ENCODE assay signal across 8 cellular contexts in genomic region chr1:64933296-64934070, GRCh38. TPM values are rescaled to one million over a fixed set of nuclear protein-coding genes. Genes with fewer than 3 reads are reported as not detected.
A peak's percentile ranks its signal among the peaks of the same experiment; 100 is the strongest.
DNase-seq lines count a peak whose midpoint lies in the region; ATAC-seq and TF ChIP-seq lines count a peak whose summit lies in the region.

No MANE protein-coding gene starts in this region.

- peaks cover 13% of the 10 kb centered on the region for H3K79me2 ChIP-seq in parathyroid adenoma

- TF ChIP-seq EP300 in esophagus muscularis mucosa (IDR thresholded peaks at IDR 0.05) = no peak

- no peak for TF ChIP-seq POLR2A in esophagus muscularis mucosa (IDR thresholded peaks at IDR 0.05; ENCODE audit: low read depth)

- no peak overlapping the region for H3K9ac ChIP-seq in parathyroid adenoma

- ATAC-seq in GM21390 (IDR thresholded peaks at IDR 0.05; ENCODE audit: unreplicated experiment) = no peak

- H3K27me3 ChIP-seq in esophagus muscularis mucosa = no peaks in the 10 kb centered on the region
- no peaks in the 10 kb centered on the region for H3K27me3 ChIP-seq in parathyroid adenoma (ENCODE audit: control insufficient read depth, insufficient read depth, low read length)

- H2AFZ ChIP-seq in parathyroid adenoma = no peak overlapping the region

- H3K27ac ChIP-seq in esophagus muscularis mucosa (replicated peaks in 1 of 4) (peak overlapping the region; percentile 67 to 76 (median 68)), parathyroid adenoma (peak overlapping the region; percentile 51)

- WGBS in esophagus muscularis mucosa = 47% methylated on average over 11 of the region's 11 CpGs

- no peak for TF ChIP-seq CTCF in esophagus muscularis mucosa (IDR thresholded peaks at IDR 0.05)
- TF ChIP-seq CTCF in parathyroid adenoma (IDR thresholded peaks at IDR 0.05) = no peak

- no peak overlapping the region for H3K4me2 ChIP-seq in parathyroid adenoma (ENCODE audit: low read length)

- H3K4me3 ChIP-seq in esophagus muscularis mucosa (no peak overlapping the region), parathyroid adenoma (ENCODE audit: low read depth, low read length) (no peak overlapping the region)

- peak; percentile 98 for DNase-seq in GM04503 (ENCODE audit: low read depth)
- peak; percentile 95 for DNase-seq in RKO (ENCODE audit: low spot score)
- no peak for DNase-seq in esophagus muscularis mucosa (ENCODE audit: extremely low spot score)
- no peak for DNase-seq in OCI-M1 (lab: John Stamatoyannopoulos, UW)
- DNase-seq in effector CD4-positive, alpha-beta T cell = no peak
- no peak for DNase-seq in activated CD4-positive, alpha-beta T cell treated with anti-CD3 and anti-CD28 coated beads for 4 hours

- H3K4me1 ChIP-seq in esophagus muscularis mucosa (peaks cover 48 to 62% (median 52%) of the 10 kb centered on the region in 4 donors), parathyroid adenoma (no peaks in the 10 kb centered on the region)

- H3K36me3 ChIP-seq in esophagus muscularis mucosa (no peaks in the 10 kb centered on the region), parathyroid adenoma (ENCODE audit: control insufficient read depth, insufficient read depth, low read length) (no peaks in the 10 kb centered on the region)

- intact Hi-C loops in esophagus muscularis mucosa (cut with DNase I) = no loop called here

- H3K9me3 ChIP-seq in esophagus muscularis mucosa = no peaks in the 10 kb centered on the region
- H3K9me3 ChIP-seq in parathyroid adenoma (ENCODE audit: control insufficient read depth, low read length) = no peaks in the 10 kb centered on the region

RNA-seq across cellular contexts. Expression of gene JAK1, which starts 32.9 kb away (rescaled TPM):
- total RNA-seq in esophagus muscularis mucosa = 100 to 1,000 TPM; 112 to 158 (median 135) TPM

Comparison
In these comparisons a context has a peak if more than half of its experiments do, and no peak if none do; other contexts are left out.
1. DNase-seq: peak in GM04503 (single experiment) and RKO (single experiment); none in esophagus muscularis mucosa (single experiment), OCI-M1 (single experiment), effector CD4-positive, alpha-beta T cell (single experiment) and activated CD4-positive, alpha-beta T cell treated with anti-CD3 and anti-CD28 coated beads for 4 hours (0 of 2).